9 cellular contexts compared by ENCODE assay signal in genomic region chr1:56577859-56578663, GRCh38. TPM values are rescaled to one million over a fixed set of nuclear protein-coding genes. Genes with fewer than 3 reads are reported as not detected.
DNase-seq lines count a peak whose midpoint lies in the region; ATAC-seq, FAIRE-seq and TF ChIP-seq lines count a peak whose summit lies in the region.
"Had no signal": no experiment of that assay in that cellular context is flagged by ENCODE, and none has a peak within 500 bp of the region (broad histone marks: within the 10 kb centered on the region; RNA-seq: fewer than 3 reads in every experiment).

No MANE protein-coding gene starts in this region.

- peaks cover 9% of the 10 kb centered on the region for H3K23me2 ChIP-seq in H9 (ENCODE audit: insufficient read length, low read depth, low read length, poor library complexity, severe bottlenecking)

- in situ Hi-C loops in mammary epithelial cell (cut with MboI; ENCODE audit: low sequenced_read_pairs in 2 of 2) = loop anchor here (25.0 kb wide), 2 partner anchors 166 to 1091 kb away; no protein-coding TSS in a partner anchor

- H3K27me3 Mint-ChIP-seq in H9 (ENCODE audit: low read depth) = no peaks in the 10 kb centered on the region; the same call in none of the 2 replicates

- no peak overlapping the region for H2BK120ac ChIP-seq in H9 (ENCODE audit: low read depth, low read length, poor library complexity, severe bottlenecking)

- H3K36me3 ChIP-seq in mammary epithelial cell (ENCODE audit: insufficient read depth, low read length) (no peaks in the 10 kb centered on the region), kidney (ENCODE audit: control insufficient read depth in 1 of 2, insufficient read depth in 2 of 2, low read length in 2 of 2) (no peaks in the 10 kb centered on the region)

- peak overlapping the region; percentile 45; the same call in 1 of the 2 replicates for H3K14ac ChIP-seq in H9 (ENCODE audit: insufficient read depth, low read length)

- peak; percentile 36 for ATAC-seq in stimulated activated effector memory CD8-positive, alpha-beta T cell treated with anti-CD3 and anti-CD28 coated beads, Interleukin-12 subunit alpha, Interleukin-12 subunit beta, amount 100 ng/mL, for 72 hours

- H3K36me3 Mint-ChIP-seq in H9 (ENCODE audit: insufficient read depth in 1 of 3, low read depth in 3 of 3) = peaks cover 0 to 8% (median 7%) of the 10 kb centered on the region in 3 experiments; a peak in 4 of 7 replicates
- no peaks in the 10 kb centered on the region for H3K36me3 Mint-ChIP-seq in stimulated activated effector memory CD8-positive, alpha-beta T cell treated with anti-CD3 and anti-CD28 coated beads, Interleukin-12 subunit alpha, Interleukin-12 subunit beta, amount 100 ng/mL, for 72 hours

- no peak overlapping the region for H2BK5ac ChIP-seq in H9 (ENCODE audit: insufficient read length, low read length)

- H3K4me3 ChIP-seq in mammary epithelial cell (replicated peaks in 1 of 3; ENCODE audit: insufficient read depth in 1 of 3, low read depth in 2 of 3, low read length in 3 of 3) (peak overlapping the region; percentile 77 to 94 (median 80)), kidney (ENCODE audit: low read length in 2 of 2) (peak overlapping the region; percentile 97 to 99)

- no peak overlapping the region for H3T11ph ChIP-seq in H9 (ENCODE audit: low read length)

- H3K4me1 Mint-ChIP-seq in H9 = peaks cover 58 to 65% of the 10 kb centered on the region in 2 experiments
- H3K4me1 Mint-ChIP-seq in stimulated activated effector memory CD8-positive, alpha-beta T cell treated with anti-CD3 and anti-CD28 coated beads, Interleukin-12 subunit alpha, Interleukin-12 subunit beta, amount 100 ng/mL, for 72 hours = no peaks in the 10 kb centered on the region

- no peak for FAIRE-seq in kidney (lab: Jason Lieb, UNC)

- no peak overlapping the region for H3K56ac ChIP-seq in H9 (ENCODE audit: insufficient read length, low read depth, low read length)

- H4K91ac ChIP-seq in H9 (ENCODE audit: insufficient read length, low read depth, low read length) = no peak overlapping the region

- no peak overlapping the region for H3K4ac ChIP-seq in H9 (ENCODE audit: low read depth, low read length)

- H4K20me1 ChIP-seq in H9 (ENCODE audit: control insufficient read depth, insufficient read depth, insufficient read length) (no peaks in the 10 kb centered on the region), mammary epithelial cell (ENCODE audit: insufficient read depth, low read length) (no peaks in the 10 kb centered on the region)

- no TSS peak for BruUV-seq in mammary epithelial cell (replicated peaks; lab: Mats Ljungman, UMichigan)

- H3K18ac ChIP-seq in H9 (ENCODE audit: insufficient read length, low read depth, low read length) = no peak overlapping the region

- no peaks in the 10 kb centered on the region for H3K9me3 ChIP-seq in H9 (ENCODE audit: control insufficient read depth, low read depth, low read length)
- H3K9me3 ChIP-seq in mammary epithelial cell (replicated peaks; ENCODE audit: insufficient read depth, low read length) = no peaks in the 10 kb centered on the region
- H3K9me3 ChIP-seq in kidney (ENCODE audit: control insufficient read depth in 1 of 2, low read length in 2 of 2) = no peaks in the 10 kb centered on the region

- H3K27me3 ChIP-seq in H9 (ENCODE audit: insufficient read depth, low read length) = no peaks in the 10 kb centered on the region
- H3K27me3 ChIP-seq in mammary epithelial cell (ENCODE audit: insufficient read depth, low read length) = no peaks in the 10 kb centered on the region

- H3K9me3 Mint-ChIP-seq in H9 = no peaks in the 10 kb centered on the region; a peak in 1 of 5 replicates
- no peaks in the 10 kb centered on the region for H3K9me3 Mint-ChIP-seq in stimulated activated effector memory CD8-positive, alpha-beta T cell treated with anti-CD3 and anti-CD28 coated beads, Interleukin-12 subunit alpha, Interleukin-12 subunit beta, amount 100 ng/mL, for 72 hours

- no peak overlapping the region for H2BK15ac ChIP-seq in H9 (ENCODE audit: low read depth, low read length)

- no peak for TF ChIP-seq CTCF in H9 (conservative IDR thresholded peaks at IDR 0.05)
- TF ChIP-seq CTCF in mammary epithelial cell (conservative IDR thresholded peaks at IDR 0.05 in 1 of 2, IDR thresholded peaks at IDR 0.05 in 1 of 2; ENCODE audit: extremely low read depth in 1 of 2, insufficient read depth in 1 of 2, low read depth in 1 of 2, low read length in 2 of 2) = no peak
- TF ChIP-seq CTCF in kidney (IDR thresholded peaks at IDR 0.05; ENCODE audit: borderline replicate concordance, extremely low read depth, insufficient read depth) = no peak

- H2BK20ac ChIP-seq in H9 (ENCODE audit: low read depth, low read length, poor library complexity, severe bottlenecking) = no peak overlapping the region

- peak overlapping the region; percentile 84 to 95 (median 93) for H3K27ac Mint-ChIP-seq in H9
- no peak overlapping the region for H3K27ac Mint-ChIP-seq in stimulated activated effector memory CD8-positive, alpha-beta T cell treated with anti-CD3 and anti-CD28 coated beads, Interleukin-12 subunit alpha, Interleukin-12 subunit beta, amount 100 ng/mL, for 72 hours

- intact Hi-C loops in mammary epithelial cell (cut with micrococcal nuclease) (loop anchor here (5.0 to 10.0 kb wide), 2 partner anchors 106 to 453 kb away; no protein-coding TSS in a partner anchor), kidney (cut with DNase I) (no loop called here)

- dilution Hi-C loops in mammary epithelial cell (cut with HindIII; ENCODE audit: low sequenced_read_pairs) = no loop called here

- H4K5ac ChIP-seq in H9 (ENCODE audit: insufficient read length, low read depth, low read length) = no peak overlapping the region

- H3K4me1 ChIP-seq in H9 (ENCODE audit: insufficient read depth, low read length) (peaks cover 6% of the 10 kb centered on the region; the same call in 1 of the 2 replicates), mammary epithelial cell (ENCODE audit: insufficient read depth, low read length) (peaks cover 7% of the 10 kb centered on the region), kidney (ENCODE audit: control insufficient read depth in 1 of 2, insufficient read depth in 1 of 2, low read depth in 1 of 2, low read length in 2 of 2) (peaks cover 6 to 18% of the 10 kb centered on the region in 2 donors)

- H3K79me2 ChIP-seq in H9 (ENCODE audit: insufficient read depth, low read length) = peaks cover 47% of the 10 kb centered on the region
- no peaks in the 10 kb centered on the region for H3K79me2 ChIP-seq in mammary epithelial cell (ENCODE audit: insufficient read depth, low read length)

- H3K4me3 Mint-ChIP-seq in H9 = peak overlapping the region; percentile 94 to 97
- peak overlapping the region; percentile 17 for H3K4me3 Mint-ChIP-seq in stimulated activated effector memory CD8-positive, alpha-beta T cell treated with anti-CD3 and anti-CD28 coated beads, Interleukin-12 subunit alpha, Interleukin-12 subunit beta, amount 100 ng/mL, for 72 hours

- no peak overlapping the region for H2AK5ac ChIP-seq in H9 (ENCODE audit: insufficient read length, low read length)

- peak; percentile 43 for DNase-seq in COR-L47 (lab: John Stamatoyannopoulos, UW)
- DNase-seq in H9 = peak; percentile 51
- DNase-seq in NCI-H748 (lab: John Stamatoyannopoulos, UW; ENCODE audit: unreplicated experiment) = peak; percentile 91
- peak; percentile 66 for DNase-seq in mammary epithelial cell
- peak; percentile 80 for DNase-seq in kidney
- DNase-seq in stimulated activated effector memory CD8-positive, alpha-beta T cell treated with anti-CD3 and anti-CD28 coated beads, Interleukin-12 subunit alpha, Interleukin-12 subunit beta, amount 100 ng/mL, for 72 hours (ENCODE audit: low spot score in 2 of 2) = no peak
- no peak for DNase-seq in GF-D8 (lab: John Stamatoyannopoulos, UW)
- DNase-seq in central memory CD4-positive, alpha-beta T cell = no peak

- no peaks in the 10 kb centered on the region for H3K79me1 ChIP-seq in H9 (ENCODE audit: insufficient read depth, low read depth, low read length, poor library complexity, severe bottlenecking)

- peak overlapping the region; percentile 37 for H3K9ac ChIP-seq in H9 (ENCODE audit: extremely low read depth, insufficient read length, low read length)
- no peak overlapping the region for H3K9ac ChIP-seq in mammary epithelial cell (ENCODE audit: insufficient read depth, low read length)
- H3K9ac ChIP-seq in kidney (ENCODE audit: low read length in 2 of 2) = peak overlapping the region; percentile 97

- WGBS in H9 (ENCODE audit: extremely low coverage, insufficient read length, low lambda C conversion rate) = no CpG with 5 or more reads among the region's 40 CpGs
- WGBS in mammary epithelial cell (ENCODE audit: low coverage, missing lambda C conversion rate) = 5% methylated on average over 33 of the region's 40 CpGs

- H2AFZ ChIP-seq in H9 (ENCODE audit: low read length) (no peak overlapping the region), mammary epithelial cell (ENCODE audit: low read depth, low read length) (peak overlapping the region; percentile 94)

- no peak overlapping the region for H3K23ac ChIP-seq in H9 (ENCODE audit: insufficient read length, low read depth, low read length)

- H2BK12ac ChIP-seq in H9 (ENCODE audit: insufficient read length, low read depth, low read length) = no peak overlapping the region

- no peak overlapping the region for H4K8ac ChIP-seq in H9 (replicated peaks; ENCODE audit: insufficient read length, low read depth, low read length)

- no peak overlapping the region for H3K27ac ChIP-seq in H9 (ENCODE audit: insufficient read length, low read depth, low read length)
- H3K27ac ChIP-seq in mammary epithelial cell (ENCODE audit: insufficient read depth, low read depth, low read length) = no peak overlapping the region
- H3K27ac ChIP-seq in kidney (ENCODE audit: low read depth in 2 of 2, low read length in 2 of 2) = peak overlapping the region; percentile 95 to 98

- H3K4me2 ChIP-seq in H9 (ENCODE audit: insufficient read depth, insufficient read length, low read length) (peak overlapping the region; percentile 74), mammary epithelial cell (ENCODE audit: insufficient read depth, low read depth, low read length) (peak overlapping the region; percentile 92)

- CTCF ChIA-PET in mammary epithelial cell (lab: Charles Lee; ENCODE audit: low non-redundant PET) = interaction anchor here (0.5 to 0.6 kb wide), 2 partner anchors 232 to 975 kb away, joined by 4 to 5 read pairs; no protein-coding TSS in a partner anchor

RNA-seq across cellular contexts. Expression of gene PLPP3, which starts 1.3 kb away (rescaled TPM):
- total RNA-seq in H9 (2021) = 25.3 and 26.7 TPM in 2 replicates
- 10 to 100 TPM in 1 of 2 donors, 1 to 10 TPM in 1; 1.3 to 16.2 TPM for total RNA-seq in mammary epithelial cell
- polyA plus RNA-seq in mammary epithelial cell = 2.4 TPM
- polyA minus RNA-seq in mammary epithelial cell = 17.2 TPM
- 107 TPM for total RNA-seq in kidney
- polyA plus RNA-seq in kidney (ENCODE audit: insufficient read depth, low read depth, low replicate concordance) = 100 TPM
- total RNA-seq: T-helper 1 cell treated with Interleukin-12 subunit alpha and Interleukin-12 subunit beta and Interleukin-4 antibody, amounts not matched to agents 30 ng/mL and 1 ng/mL, for 36 hours had no signal

Comparison
In these comparisons a context has a peak if more than half of its experiments do, and no peak if none do; other contexts are left out.
1. DNase-seq: peak in COR-L47 (single experiment), H9 (single experiment), NCI-H748 (single experiment), mammary epithelial cell (single experiment) and kidney (single experiment); none in stimulated activated effector memory CD8-positive, alpha-beta T cell treated with anti-CD3 and anti-CD28 coated beads, Interleukin-12 subunit alpha, Interleukin-12 subunit beta, amount 100 ng/mL, for 72 hours (0 of 2), GF-D8 (single experiment) and central memory CD4-positive, alpha-beta T cell (single experiment).
2. H3K27ac ChIP-seq: peak in kidney (2 of 2); none in H9 (single experiment) and mammary epithelial cell (single experiment).